ENCODE assay signal across 1 cellular context in the genomic region with DNA sequence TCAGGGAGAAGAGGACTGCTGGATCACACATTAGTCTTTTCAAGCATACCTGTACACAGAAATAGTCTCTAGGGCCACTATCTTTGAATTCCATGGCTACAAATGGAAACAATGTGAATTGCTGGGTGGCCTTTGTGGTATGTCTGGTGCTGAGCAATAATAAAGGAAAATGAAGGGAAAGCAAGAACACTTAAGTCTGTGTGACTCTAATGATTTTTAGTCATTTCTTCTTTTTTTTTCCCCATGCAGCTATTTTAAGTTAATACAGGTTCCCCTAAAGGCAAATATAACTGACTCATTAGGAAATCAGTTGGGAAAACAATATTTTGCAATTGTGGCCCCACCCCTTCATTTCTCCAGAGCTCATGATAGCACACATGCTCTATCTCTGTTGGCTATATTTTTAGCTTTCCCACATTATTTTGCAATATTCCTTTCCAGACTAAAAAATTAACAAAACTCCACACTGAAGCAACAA.
TF ChIP-seq lines count a peak whose summit lies in the region.

No MANE protein-coding gene starts in this region.

TF ChIP-seq in WTC11, 78 proteins besides CTCF, POLR2A, EP300 and RAD21 (continued from another document):
- TF ChIP-seq, protein P1, sequence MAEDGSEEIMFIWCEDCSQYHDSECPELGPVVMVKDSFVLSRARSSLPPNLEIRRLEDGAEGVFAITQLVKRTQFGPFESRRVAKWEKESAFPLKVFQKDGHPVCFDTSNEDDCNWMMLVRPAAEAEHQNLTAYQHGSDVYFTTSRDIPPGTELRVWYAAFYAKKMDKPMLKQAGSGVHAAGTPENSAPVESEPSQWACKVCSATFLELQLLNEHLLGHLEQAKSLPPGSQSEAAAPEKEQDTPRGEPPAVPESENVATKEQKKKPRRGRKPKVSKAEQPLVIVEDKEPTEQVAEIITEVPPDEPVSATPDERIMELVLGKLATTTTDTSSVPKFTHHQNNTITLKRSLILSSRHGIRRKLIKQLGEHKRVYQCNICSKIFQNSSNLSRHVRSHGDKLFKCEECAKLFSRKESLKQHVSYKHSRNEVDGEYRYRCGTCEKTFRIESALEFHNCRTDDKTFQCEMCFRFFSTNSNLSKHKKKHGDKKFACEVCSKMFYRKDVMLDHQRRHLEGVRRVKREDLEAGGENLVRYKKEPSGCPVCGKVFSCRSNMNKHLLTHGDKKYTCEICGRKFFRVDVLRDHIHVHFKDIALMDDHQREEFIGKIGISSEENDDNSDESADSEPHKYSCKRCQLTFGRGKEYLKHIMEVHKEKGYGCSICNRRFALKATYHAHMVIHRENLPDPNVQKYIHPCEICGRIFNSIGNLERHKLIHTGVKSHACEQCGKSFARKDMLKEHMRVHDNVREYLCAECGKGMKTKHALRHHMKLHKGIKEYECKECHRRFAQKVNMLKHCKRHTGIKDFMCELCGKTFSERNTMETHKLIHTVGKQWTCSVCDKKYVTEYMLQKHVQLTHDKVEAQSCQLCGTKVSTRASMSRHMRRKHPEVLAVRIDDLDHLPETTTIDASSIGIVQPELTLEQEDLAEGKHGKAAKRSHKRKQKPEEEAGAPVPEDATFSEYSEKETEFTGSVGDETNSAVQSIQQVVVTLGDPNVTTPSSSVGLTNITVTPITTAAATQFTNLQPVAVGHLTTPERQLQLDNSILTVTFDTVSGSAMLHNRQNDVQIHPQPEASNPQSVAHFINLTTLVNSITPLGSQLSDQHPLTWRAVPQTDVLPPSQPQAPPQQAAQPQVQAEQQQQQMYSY (CRISPR knock-in tag; IDR thresholded peaks at IDR 0.05) = no peak
TF ChIP-seq in WTC11: peak in this region for 1.
